ENCODE assay signal across 8 cellular contexts in the genomic region with DNA sequence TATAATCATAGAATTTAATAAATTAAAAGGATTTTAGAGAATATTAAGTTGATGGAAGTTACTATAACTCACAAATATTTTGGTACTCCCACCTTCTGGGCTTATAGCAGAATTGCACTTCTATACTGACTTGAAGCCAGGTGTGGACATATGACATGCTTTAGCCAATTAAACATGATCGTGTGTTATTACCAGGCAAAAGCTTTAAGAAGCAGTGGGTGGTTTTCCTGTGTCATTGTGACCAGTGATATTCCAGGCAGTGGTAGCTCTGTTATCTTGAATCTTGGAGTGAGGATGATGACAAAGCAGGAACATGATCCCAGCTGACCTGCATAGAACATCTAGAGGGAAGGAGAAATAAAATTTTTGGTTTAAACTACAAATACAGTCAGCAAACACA.
DNase-seq lines count a peak whose midpoint lies in the region; ATAC-seq, FAIRE-seq and TF ChIP-seq lines count a peak whose summit lies in the region.
"Had no signal": no experiment of that assay in that cellular context is flagged by ENCODE, and none has a peak within 500 bp of the region (broad histone marks: within the 10 kb centered on the region; RNA-seq: fewer than 3 reads in every experiment).

No MANE protein-coding gene starts in this region.

- H3K27me3 ChIP-seq in astrocyte (ENCODE audit: insufficient read depth, low read length): no peaks in the 10 kb centered on the region

- no peaks in the 10 kb centered on the region for H3K36me3 Mint-ChIP-seq in astrocyte (ENCODE audit: low read depth, unreplicated experiment)

- H3K36me3 ChIP-seq in astrocyte (ENCODE audit: insufficient read depth, low read length): no peaks in the 10 kb centered on the region

- H3K27ac ChIP-seq in astrocyte (ENCODE audit: low read depth, low read length): no peak overlapping the region

- FAIRE-seq in astrocyte (lab: Jason Lieb, UNC): no peak

- peaks cover 4% of the 10 kb centered on the region for H3K4me1 Mint-ChIP-seq in astrocyte (ENCODE audit: low read depth, unreplicated experiment)

- H4K20me1 ChIP-seq in astrocyte (ENCODE audit: insufficient read depth, low read length): no peaks in the 10 kb centered on the region

- TF ChIP-seq CTCF in GM12865 (IDR thresholded peaks at IDR 0.05; ENCODE audit: insufficient read depth, low read depth, low read length, missing control alignments): no peak
- TF ChIP-seq CTCF in astrocyte (IDR thresholded peaks at IDR 0.05; ENCODE audit: insufficient read depth, low read depth, low read length): no peak

- no peak overlapping the region for H2AFZ ChIP-seq in astrocyte (ENCODE audit: low read depth, low read length)

- no peak for ATAC-seq in activated CD4-positive, CD25-positive, alpha-beta regulatory T cell treated with anti-CD3 and anti-CD28 coated beads, Interleukin-2, amount 50 U/mL, for 24 hours
- no peak for ATAC-seq in HG03139 (IDR thresholded peaks at IDR 0.05; ENCODE audit: unreplicated experiment)

- DNase-seq in GM12865 (ENCODE audit: low read depth) (peak; percentile 4), HPDE6-E6E7 (ENCODE audit: extremely low spot score) (peak; percentile 17), astrocyte (ENCODE audit: low read depth) (peak; percentile 49), myocyte (ENCODE audit: low read depth) (peak; percentile 34)
- no peak for DNase-seq in effector CD4-positive, alpha-beta T cell
- DNase-seq: hippocampal formation had no signal

- H3K9ac ChIP-seq in astrocyte (ENCODE audit: low read length): no peak overlapping the region

- H3K9me3 Mint-ChIP-seq in astrocyte (ENCODE audit: unreplicated experiment): no peaks in the 10 kb centered on the region

- no peaks in the 10 kb centered on the region for H3K79me2 ChIP-seq in astrocyte (ENCODE audit: insufficient read depth, low read length)

- H3K27ac Mint-ChIP-seq in astrocyte (ENCODE audit: unreplicated experiment): peak overlapping the region; percentile 27

- no peak overlapping the region for H3K4me2 ChIP-seq in astrocyte (ENCODE audit: low read length)

- no peak overlapping the region for H3K4me3 Mint-ChIP-seq in astrocyte (ENCODE audit: unreplicated experiment)

- no peaks in the 10 kb centered on the region for H3K27me3 Mint-ChIP-seq in astrocyte (ENCODE audit: low read depth, unreplicated experiment)

- no peaks in the 10 kb centered on the region for H3K9me3 ChIP-seq in astrocyte (ENCODE audit: insufficient read depth, low read depth, low read length)

- H3K4me3 ChIP-seq in GM12865 (ENCODE audit: low read depth, low read length): no peak overlapping the region
- H3K4me3 ChIP-seq in astrocyte (ENCODE audit: insufficient read depth, low read depth, low read length): no peak overlapping the region

- no peaks in the 10 kb centered on the region for H3K4me1 ChIP-seq in astrocyte (ENCODE audit: insufficient read depth, low read length)
